8 cellular contexts compared by ENCODE assay signal in genomic region chr17:75271233-75271954, GRCh38. TPM values are rescaled to one million over a fixed set of nuclear protein-coding genes. Genes with fewer than 3 reads are reported as not detected.
DNase-seq lines count a peak whose midpoint lies in the region; ATAC-seq and TF ChIP-seq lines count a peak whose summit lies in the region.

No MANE protein-coding gene starts in this region.

- peaks cover 20% of the 10 kb centered on the region for H3K4me1 Mint-ChIP-seq in activated T-helper 17 cell treated with anti-CD3 and anti-CD28 coated beads, Interleukin-2, amount 50 U/mL, for 72 hours
- H3K4me1 Mint-ChIP-seq in neural progenitor cell, result peaks cover 12% of the 10 kb centered on the region

- H3K9me3 Mint-ChIP-seq in activated T-helper 17 cell treated with anti-CD3 and anti-CD28 coated beads, Interleukin-2, amount 50 U/mL, for 72 hours, result no peaks in the 10 kb centered on the region
- H3K9me3 Mint-ChIP-seq in neural progenitor cell, result no peaks in the 10 kb centered on the region

- H3K79me2 ChIP-seq in neural progenitor cell (ENCODE audit: low read depth), result no peaks in the 10 kb centered on the region

- peak overlapping the region; percentile 79 for H3K27ac Mint-ChIP-seq in activated T-helper 17 cell treated with anti-CD3 and anti-CD28 coated beads, Interleukin-2, amount 50 U/mL, for 72 hours
- no peak overlapping the region for H3K27ac Mint-ChIP-seq in neural progenitor cell

- H3K4me3 Mint-ChIP-seq in activated T-helper 17 cell treated with anti-CD3 and anti-CD28 coated beads, Interleukin-2, amount 50 U/mL, for 72 hours, result peak overlapping the region; percentile 79
- H3K4me3 Mint-ChIP-seq in neural progenitor cell, result peak overlapping the region; percentile 78

- no TSS peak for BruUV-seq in Panc1 (replicated peaks; lab: Mats Ljungman, UMichigan)

- TF ChIP-seq CTCF in HL-60 (IDR thresholded peaks at IDR 0.05; ENCODE audit: insufficient read depth, low read length) (peak; percentile 39), Panc1 (IDR thresholded peaks at IDR 0.05) (peak; percentile 99), fibroblast of villous mesenchyme (IDR thresholded peaks at IDR 0.05; ENCODE audit: insufficient read depth, low read depth, low read length) (peak; percentile 41), neural progenitor cell (IDR thresholded peaks at IDR 0.05) (peak; percentile 63)

- H3F3A ChIP-seq in neural progenitor cell (ENCODE audit: low read depth), result peaks cover 31% of the 10 kb centered on the region

- peak overlapping the region; percentile 70 for H3K4me3 ChIP-seq in HL-60 (replicated peaks; ENCODE audit: insufficient read depth, low read length)
- peak overlapping the region; percentile 81 to 86 for H3K4me3 ChIP-seq in Panc1 (ENCODE audit: low read depth in 2 of 2, low read length in 2 of 2)
- H3K4me3 ChIP-seq in fibroblast of villous mesenchyme (ENCODE audit: low read depth, low read length), result peak overlapping the region; percentile 77
- H3K4me3 ChIP-seq in neural progenitor cell, result peak overlapping the region; percentile 98

- H4K20me1 ChIP-seq in neural progenitor cell (ENCODE audit: low read depth), result no peaks in the 10 kb centered on the region

- CTCF ChIA-PET in Panc1 (lab: Charles Lee), result interaction anchor here (0.6 to 2.3 kb wide), 13 partner anchors 9 to 445 kb away, joined by 3 to 21 read pairs (median 4); partner anchors contain the start of genes GGA3, GRB2, MRPS7 and SLC25A19

- no peaks in the 10 kb centered on the region for H3K36me3 ChIP-seq in Panc1 (ENCODE audit: control insufficient read depth, insufficient read depth, low read length)
- no peaks in the 10 kb centered on the region for H3K36me3 ChIP-seq in neural progenitor cell

- H3K9ac ChIP-seq in neural progenitor cell, result peak overlapping the region; percentile 82

- in situ Hi-C loops in Panc1 (cut with HindIII; ENCODE audit: low pct_unique_long_range_greater_than_20kb, low sequenced_read_pairs), result no loop called here

- H2AFZ ChIP-seq in neural progenitor cell (replicated peaks), result peak overlapping the region; percentile 98

- H3K27me3 ChIP-seq in HL-60 (ENCODE audit: insufficient read depth, poor library complexity, severe bottlenecking) (no peaks in the 10 kb centered on the region), Panc1 (ENCODE audit: control insufficient read depth, insufficient read depth, low read length) (no peaks in the 10 kb centered on the region), neural progenitor cell (peaks cover 8% of the 10 kb centered on the region)

- POLR2A ChIA-PET in Panc1 (lab: Charles Lee), result interaction anchor here (0.6 to 1.9 kb wide), 4 partner anchors 9 to 204 kb away, joined by 4 to 9 read pairs (median 6); partner anchors contain the start of genes MRPS7 and SLC25A19

- peak overlapping the region; percentile 99 for H3K4me2 ChIP-seq in neural progenitor cell

- no peaks in the 10 kb centered on the region for H3K27me3 Mint-ChIP-seq in activated T-helper 17 cell treated with anti-CD3 and anti-CD28 coated beads, Interleukin-2, amount 50 U/mL, for 72 hours
- H3K27me3 Mint-ChIP-seq in neural progenitor cell (ENCODE audit: insufficient read depth, low read depth), result peaks cover 8% of the 10 kb centered on the region

- no peaks in the 10 kb centered on the region for H3K9me3 ChIP-seq in Panc1 (ENCODE audit: control insufficient read depth, insufficient read depth, low read depth, low read length)
- H3K9me3 ChIP-seq in neural progenitor cell (ENCODE audit: low read depth), result no peaks in the 10 kb centered on the region

- DNase-seq in COLO668 (lab: John Stamatoyannopoulos, UW; ENCODE audit: unreplicated experiment) (peak; percentile 91), HL-60 (ENCODE audit: low read depth in 1 of 2, low spot score in 1 of 2) (peak; percentile 73 to 80), Panc1 (ENCODE audit: low read depth, low spot score) (no peak), fibroblast of villous mesenchyme (ENCODE audit: low read depth) (peak; percentile 66), neural progenitor cell (ENCODE audit: low spot score) (peak; percentile 93), stromal cell of bone marrow (ENCODE audit: low read depth) (peak; percentile 40)

- intact Hi-C loops in Panc1 (cut with micrococcal nuclease; ENCODE audit: unreplicated experiment), result no loop called here

- H3K4me1 ChIP-seq in Panc1 (ENCODE audit: control insufficient read depth, insufficient read depth, low read length), result peaks cover 36% of the 10 kb centered on the region
- H3K4me1 ChIP-seq in neural progenitor cell, result peaks cover 4% of the 10 kb centered on the region

- ATAC-seq in GM19455 (IDR thresholded peaks at IDR 0.05; ENCODE audit: unreplicated experiment), result peak; percentile 71
- ATAC-seq in Panc1, result peak; percentile 81
- peak; percentile 82 for ATAC-seq in activated T-helper 17 cell treated with anti-CD3 and anti-CD28 coated beads, Interleukin-2, amount 50 U/mL, for 72 hours (replicated peaks)

- H3K27ac ChIP-seq in HL-60 (replicated peaks), result peak overlapping the region; percentile 98
- peak overlapping the region; percentile 78 for H3K27ac ChIP-seq in Panc1 (ENCODE audit: low read length)
- H3K27ac ChIP-seq in neural progenitor cell, result no peak overlapping the region

- peaks cover 52% of the 10 kb centered on the region for H3K36me3 Mint-ChIP-seq in activated T-helper 17 cell treated with anti-CD3 and anti-CD28 coated beads, Interleukin-2, amount 50 U/mL, for 72 hours (ENCODE audit: low read depth)
- peaks cover 10% of the 10 kb centered on the region for H3K36me3 Mint-ChIP-seq in neural progenitor cell

RNA-seq across cellular contexts. Expression of gene MIF4GD, which starts 0.4 kb away (rescaled TPM):
- total RNA-seq in Panc1 (2021; ENCODE audit: unreplicated experiment) (34.4 TPM), fibroblast of villous mesenchyme (6.0 and 6.4 TPM in 2 replicates), neural progenitor cell (ENCODE audit: low replicate concordance) (17.7 and 27.5 TPM in 2 replicates)
- polyA plus RNA-seq in Panc1 (2012; ENCODE audit: insufficient read length), result 40.5 TPM
- 10 to 100 TPM; 23.6 to 31.6 TPM for total RNA-seq in activated T-helper 17 cell treated with anti-CD3 and anti-CD28 coated beads, Interleukin-2, amount 50 U/mL, for 72 hours

RNA-seq across cellular contexts. Expression of gene MRPS7, which starts 9.7 kb away (rescaled TPM):
- 85.0 TPM for total RNA-seq in Panc1 (2021; ENCODE audit: unreplicated experiment)
- 78.8 TPM for polyA plus RNA-seq in Panc1 (2012; ENCODE audit: insufficient read length)
- total RNA-seq in activated T-helper 17 cell treated with anti-CD3 and anti-CD28 coated beads, Interleukin-2, amount 50 U/mL, for 72 hours, result 10 to 100 TPM; 53.6 to 83.2 TPM
- total RNA-seq in fibroblast of villous mesenchyme, result 57.0 and 70.8 TPM in 2 replicates
- 43.3 and 48.7 TPM in 2 replicates for total RNA-seq in neural progenitor cell (ENCODE audit: low replicate concordance)

RNA-seq across cellular contexts. Expression of gene GGA3, which starts 10.0 kb away (rescaled TPM):
- total RNA-seq in Panc1 (2021; ENCODE audit: unreplicated experiment), result 61.6 TPM
- polyA plus RNA-seq in Panc1 (2012; ENCODE audit: insufficient read length), result 52.5 TPM
- 10 to 100 TPM; 63.2 to 71.9 TPM for total RNA-seq in activated T-helper 17 cell treated with anti-CD3 and anti-CD28 coated beads, Interleukin-2, amount 50 U/mL, for 72 hours
- 13.2 and 14.2 TPM in 2 replicates for total RNA-seq in fibroblast of villous mesenchyme
- total RNA-seq in neural progenitor cell (ENCODE audit: low replicate concordance), result 28.0 and 37.3 TPM in 2 replicates

RNA-seq across cellular contexts. Expression of gene SLC25A19, which starts 17.8 kb away (rescaled TPM):
- total RNA-seq in Panc1 (2021; ENCODE audit: unreplicated experiment) (29.0 TPM), fibroblast of villous mesenchyme (5.5 and 7.8 TPM in 2 replicates), neural progenitor cell (ENCODE audit: low replicate concordance) (5.2 and 10.4 TPM in 2 replicates)
- 18.9 TPM for polyA plus RNA-seq in Panc1 (2012; ENCODE audit: insufficient read length)
- 100 to 1,000 TPM in 1 of 2 donors, 10 to 100 TPM in 1; 97.4 to 113 TPM for total RNA-seq in activated T-helper 17 cell treated with anti-CD3 and anti-CD28 coated beads, Interleukin-2, amount 50 U/mL, for 72 hours

Comparison
In these comparisons a context has a peak if more than half of its experiments do, and no peak if none do; other contexts are left out.
1. CTCF ChIP-seq: peak in every context shown above with its lines; median percentile 99 in Panc1; 63 in neural progenitor cell; 41 in fibroblast of villous mesenchyme; 39 in HL-60.